9 cellular contexts compared by ENCODE assay signal in genomic region chr6:89597988-89598387, GRCh38. TPM values are rescaled to one million over a fixed set of nuclear protein-coding genes. Genes with fewer than 3 reads are reported as not detected.
DNase-seq lines count a peak whose midpoint lies in the region; ATAC-seq and TF ChIP-seq lines count a peak whose summit lies in the region.
"Had no signal": no experiment of that assay in that cellular context is flagged by ENCODE, and none has a peak within 500 bp of the region (broad histone marks: within the 10 kb centered on the region; RNA-seq: fewer than 3 reads in every experiment).

No MANE protein-coding gene starts in this region.

- intact Hi-C loops in activated CD4-positive, alpha-beta T cell treated with anti-CD3 and anti-CD28 coated beads, Interleukin-2, amount 10 ng/mL, durations not matched to agents 24 days and 14 days (cut with micrococcal nuclease) = no loop called here
- intact Hi-C loops in breast epithelium (cut with DNase I; ENCODE audit: low total_unique reads) = no loop called here

- H3K27me3 ChIP-seq in breast epithelium = no peaks in the 10 kb centered on the region

- DNase-seq in activated CD4-positive, alpha-beta T cell treated with anti-CD3 and anti-CD28 coated beads, Interleukin-2, amount 10 ng/mL, durations not matched to agents 24 days and 14 days = no peak
- DNase-seq in activated CD4-positive, alpha-beta T cell treated with anti-CD3 and anti-CD28 coated beads, Interleukin-2, amount 50 U/mL, for 4 hours = no peak
- peak; percentile 19 for DNase-seq in NCI-H2081 treated with DMSO at 0.1 percent for 48 hours (lab: John Stamatoyannopoulos, UW)
- DNase-seq in breast epithelium (ENCODE audit: low spot score in 2 of 2) = no peak
- DNase-seq in neural crest cell (ENCODE audit: low read depth, low spot score) = no peak
- no peak for DNase-seq in activated CD4-positive, alpha-beta T cell treated with anti-CD3 and anti-CD28 coated beads for 48 hours
- DNase-seq in effector CD4-positive, alpha-beta T cell = no peak
- DNase-seq: psoas muscle had no signal

- no peak for ATAC-seq in GM21423 (IDR thresholded peaks at IDR 0.05; ENCODE audit: unreplicated experiment)

- peak in 2 of 3 donors; percentile 15 to 25 for TF ChIP-seq CTCF in breast epithelium (IDR thresholded peaks at IDR 0.05)
- peak; percentile 55 for TF ChIP-seq CTCF in neural crest cell (conservative IDR thresholded peaks at IDR 0.05)

- TF ChIP-seq POLR2A in breast epithelium (IDR thresholded peaks at IDR 0.05) = no peak

- H3K27me3 Mint-ChIP-seq in activated CD4-positive, alpha-beta T cell treated with anti-CD3 and anti-CD28 coated beads, Interleukin-2, amount 10 ng/mL, durations not matched to agents 24 days and 14 days = no peaks in the 10 kb centered on the region
- H3K27me3 Mint-ChIP-seq in neural crest cell (ENCODE audit: low read depth) = no peaks in the 10 kb centered on the region

- no peaks in the 10 kb centered on the region for H3K36me3 ChIP-seq in breast epithelium

- no peaks in the 10 kb centered on the region for H3K4me1 ChIP-seq in breast epithelium

- H3K27ac Mint-ChIP-seq in activated CD4-positive, alpha-beta T cell treated with anti-CD3 and anti-CD28 coated beads, Interleukin-2, amount 10 ng/mL, durations not matched to agents 24 days and 14 days = peak overlapping the region; percentile 39
- H3K27ac Mint-ChIP-seq in neural crest cell (ENCODE audit: unreplicated experiment) = no peak overlapping the region

- H3K27ac ChIP-seq in breast epithelium = no peak overlapping the region
- H3K27ac ChIP-seq: psoas muscle had no signal

- H3K36me3 Mint-ChIP-seq in activated CD4-positive, alpha-beta T cell treated with anti-CD3 and anti-CD28 coated beads, Interleukin-2, amount 10 ng/mL, durations not matched to agents 24 days and 14 days (ENCODE audit: low read depth) = peaks cover 14% of the 10 kb centered on the region
- peaks cover 5% of the 10 kb centered on the region for H3K36me3 Mint-ChIP-seq in neural crest cell (ENCODE audit: low read depth)

- no peak overlapping the region for H3K4me3 ChIP-seq in breast epithelium
- H3K4me3 ChIP-seq: psoas muscle had no signal

- H3K4me1 Mint-ChIP-seq in activated CD4-positive, alpha-beta T cell treated with anti-CD3 and anti-CD28 coated beads, Interleukin-2, amount 10 ng/mL, durations not matched to agents 24 days and 14 days = peaks cover 39% of the 10 kb centered on the region
- H3K4me1 Mint-ChIP-seq in neural crest cell = no peaks in the 10 kb centered on the region

- peak overlapping the region; percentile 6 for H3K4me3 Mint-ChIP-seq in activated CD4-positive, alpha-beta T cell treated with anti-CD3 and anti-CD28 coated beads, Interleukin-2, amount 10 ng/mL, durations not matched to agents 24 days and 14 days
- no peak overlapping the region for H3K4me3 Mint-ChIP-seq in neural crest cell

- no peaks in the 10 kb centered on the region for H3K9me3 ChIP-seq in breast epithelium
- H3K9me3 ChIP-seq: psoas muscle had no signal

- peaks cover 22% of the 10 kb centered on the region for H3K9me3 Mint-ChIP-seq in activated CD4-positive, alpha-beta T cell treated with anti-CD3 and anti-CD28 coated beads, Interleukin-2, amount 10 ng/mL, durations not matched to agents 24 days and 14 days
- peaks cover 2% of the 10 kb centered on the region for H3K9me3 Mint-ChIP-seq in neural crest cell

RNA-seq across cellular contexts. Expression of gene LYRM2, which starts 40.6 kb away (rescaled TPM):
- 29.4 and 33.7 TPM in 2 replicates for total RNA-seq in activated CD4-positive, alpha-beta T cell treated with anti-CD3 and anti-CD28 coated beads, Interleukin-2, amount 10 ng/mL, durations not matched to agents 24 days and 14 days
- total RNA-seq in breast epithelium = 10 to 100 TPM; 20.3 to 27.4 (median 23.2) TPM
- total RNA-seq in neural crest cell = 53.0 and 54.7 TPM in 2 replicates
